Comparison of ENCODE assay signal across 1 cellular context in genomic region chr9:128947423-128948310, GRCh38.
TF ChIP-seq lines count a peak whose summit lies in the region.

DOLK (minus strand) TSS chr9:128947603; CDS start chr9:128947303, 300 bp downstream.
A gene with protein sequence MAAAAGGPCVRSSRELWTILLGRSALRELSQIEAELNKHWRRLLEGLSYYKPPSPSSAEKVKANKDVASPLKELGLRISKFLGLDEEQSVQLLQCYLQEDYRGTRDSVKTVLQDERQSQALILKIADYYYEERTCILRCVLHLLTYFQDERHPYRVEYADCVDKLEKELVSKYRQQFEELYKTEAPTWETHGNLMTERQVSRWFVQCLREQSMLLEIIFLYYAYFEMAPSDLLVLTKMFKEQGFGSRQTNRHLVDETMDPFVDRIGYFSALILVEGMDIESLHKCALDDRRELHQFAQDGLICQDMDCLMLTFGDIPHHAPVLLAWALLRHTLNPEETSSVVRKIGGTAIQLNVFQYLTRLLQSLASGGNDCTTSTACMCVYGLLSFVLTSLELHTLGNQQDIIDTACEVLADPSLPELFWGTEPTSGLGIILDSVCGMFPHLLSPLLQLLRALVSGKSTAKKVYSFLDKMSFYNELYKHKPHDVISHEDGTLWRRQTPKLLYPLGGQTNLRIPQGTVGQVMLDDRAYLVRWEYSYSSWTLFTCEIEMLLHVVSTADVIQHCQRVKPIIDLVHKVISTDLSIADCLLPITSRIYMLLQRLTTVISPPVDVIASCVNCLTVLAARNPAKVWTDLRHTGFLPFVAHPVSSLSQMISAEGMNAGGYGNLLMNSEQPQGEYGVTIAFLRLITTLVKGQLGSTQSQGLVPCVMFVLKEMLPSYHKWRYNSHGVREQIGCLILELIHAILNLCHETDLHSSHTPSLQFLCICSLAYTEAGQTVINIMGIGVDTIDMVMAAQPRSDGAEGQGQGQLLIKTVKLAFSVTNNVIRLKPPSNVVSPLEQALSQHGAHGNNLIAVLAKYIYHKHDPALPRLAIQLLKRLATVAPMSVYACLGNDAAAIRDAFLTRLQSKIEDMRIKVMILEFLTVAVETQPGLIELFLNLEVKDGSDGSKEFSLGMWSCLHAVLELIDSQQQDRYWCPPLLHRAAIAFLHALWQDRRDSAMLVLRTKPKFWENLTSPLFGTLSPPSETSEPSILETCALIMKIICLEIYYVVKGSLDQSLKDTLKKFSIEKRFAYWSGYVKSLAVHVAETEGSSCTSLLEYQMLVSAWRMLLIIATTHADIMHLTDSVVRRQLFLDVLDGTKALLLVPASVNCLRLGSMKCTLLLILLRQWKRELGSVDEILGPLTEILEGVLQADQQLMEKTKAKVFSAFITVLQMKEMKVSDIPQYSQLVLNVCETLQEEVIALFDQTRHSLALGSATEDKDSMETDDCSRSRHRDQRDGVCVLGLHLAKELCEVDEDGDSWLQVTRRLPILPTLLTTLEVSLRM (N-terminal part only) (plus strand): TSS chr9:128947699. CDS start chr9:128947720, 21 bp downstream.

TF ChIP-seq in K562, 482 proteins besides CTCF, POLR2A, EP300 and RAD21 (continued from another document and continues in another):
- TF ChIP-seq, protein P1, sequence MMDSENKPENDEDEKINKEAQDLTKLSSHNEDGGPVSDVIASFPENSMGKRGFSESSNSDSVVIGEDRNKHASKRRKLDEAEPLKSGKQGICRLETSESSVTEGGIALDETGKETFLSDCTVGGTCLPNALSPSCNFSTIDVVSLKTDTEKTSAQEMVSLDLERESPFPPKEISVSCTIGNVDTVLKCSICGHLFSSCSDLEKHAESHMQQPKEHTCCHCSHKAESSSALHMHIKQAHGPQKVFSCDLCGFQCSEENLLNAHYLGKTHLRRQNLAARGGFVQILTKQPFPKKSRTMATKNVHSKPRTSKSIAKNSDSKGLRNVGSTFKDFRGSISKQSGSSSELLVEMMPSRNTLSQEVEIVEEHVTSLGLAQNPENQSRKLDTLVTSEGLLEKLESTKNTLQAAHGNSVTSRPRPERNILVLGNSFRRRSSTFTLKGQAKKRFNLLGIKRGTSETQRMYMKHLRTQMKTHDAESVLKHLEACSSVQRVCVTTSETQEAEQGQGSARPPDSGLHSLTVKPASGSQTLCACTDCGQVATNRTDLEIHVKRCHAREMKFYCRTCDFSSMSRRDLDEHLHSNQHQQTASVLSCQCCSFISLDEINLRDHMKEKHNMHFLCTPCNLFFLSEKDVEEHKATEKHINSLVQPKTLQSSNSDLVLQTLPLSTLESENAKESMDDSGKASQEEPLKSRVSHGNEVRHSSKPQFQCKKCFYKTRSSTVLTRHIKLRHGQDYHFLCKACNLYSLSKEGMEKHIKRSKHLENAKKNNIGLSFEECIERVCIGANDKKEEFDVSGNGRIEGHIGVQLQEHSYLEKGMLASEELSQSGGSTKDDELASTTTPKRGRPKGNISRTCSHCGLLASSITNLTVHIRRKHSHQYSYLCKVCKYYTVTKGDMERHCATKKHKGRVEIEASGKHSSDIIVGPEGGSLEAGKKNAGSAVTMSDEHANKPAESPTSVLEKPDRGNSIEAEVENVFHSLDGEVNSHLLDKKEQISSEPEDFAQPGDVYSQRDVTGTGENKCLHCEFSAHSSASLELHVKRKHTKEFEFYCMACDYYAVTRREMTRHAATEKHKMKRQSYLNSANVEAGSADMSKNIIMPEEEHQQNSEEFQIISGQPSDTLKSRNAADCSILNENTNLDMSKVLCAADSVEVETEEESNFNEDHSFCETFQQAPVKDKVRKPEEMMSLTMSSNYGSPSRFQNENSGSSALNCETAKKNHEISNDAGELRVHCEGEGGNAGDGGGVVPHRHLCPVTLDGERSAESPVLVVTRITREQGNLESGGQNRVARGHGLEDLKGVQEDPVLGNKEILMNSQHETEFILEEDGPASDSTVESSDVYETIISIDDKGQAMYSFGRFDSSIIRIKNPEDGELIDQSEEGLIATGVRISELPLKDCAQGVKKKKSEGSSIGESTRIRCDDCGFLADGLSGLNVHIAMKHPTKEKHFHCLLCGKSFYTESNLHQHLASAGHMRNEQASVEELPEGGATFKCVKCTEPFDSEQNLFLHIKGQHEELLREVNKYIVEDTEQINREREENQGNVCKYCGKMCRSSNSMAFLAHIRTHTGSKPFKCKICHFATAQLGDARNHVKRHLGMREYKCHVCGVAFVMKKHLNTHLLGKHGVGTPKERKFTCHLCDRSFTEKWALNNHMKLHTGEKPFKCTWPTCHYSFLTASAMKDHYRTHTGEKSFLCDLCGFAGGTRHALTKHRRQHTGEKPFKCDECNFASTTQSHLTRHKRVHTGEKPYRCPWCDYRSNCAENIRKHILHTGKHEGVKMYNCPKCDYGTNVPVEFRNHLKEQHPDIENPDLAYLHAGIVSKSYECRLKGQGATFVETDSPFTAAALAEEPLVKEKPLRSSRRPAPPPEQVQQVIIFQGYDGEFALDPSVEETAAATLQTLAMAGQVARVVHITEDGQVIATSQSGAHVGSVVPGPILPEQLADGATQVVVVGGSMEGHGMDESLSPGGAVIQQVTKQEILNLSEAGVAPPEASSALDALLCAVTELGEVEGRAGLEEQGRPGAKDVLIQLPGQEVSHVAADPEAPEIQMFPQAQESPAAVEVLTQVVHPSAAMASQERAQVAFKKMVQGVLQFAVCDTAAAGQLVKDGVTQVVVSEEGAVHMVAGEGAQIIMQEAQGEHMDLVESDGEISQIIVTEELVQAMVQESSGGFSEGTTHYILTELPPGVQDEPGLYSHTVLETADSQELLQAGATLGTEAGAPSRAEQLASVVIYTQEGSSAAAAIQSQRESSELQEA (IDR thresholded peaks at IDR 0.05; ENCODE audit: low read depth), result no peak
- TF ChIP-seq ZNF408 (CRISPR knock-in tag; IDR thresholded peaks at IDR 0.05; ENCODE audit: low read depth), result no peak
- no peak for TF ChIP-seq PCBP2 (IDR thresholded peaks at IDR 0.05; ENCODE audit: low read depth, low read length, poor library complexity, severe bottlenecking)
- no peak for TF ChIP-seq PYGO2 (tag; IDR thresholded peaks at IDR 0.05)
- TF ChIP-seq XRCC4 (IDR thresholded peaks at IDR 0.05; ENCODE audit: extremely low read depth, insufficient read depth, insufficient read length), result no peak
- no peak for TF ChIP-seq SNIP1 (IDR thresholded peaks at IDR 0.05; ENCODE audit: low read depth)
- 0 out of 2 replicates have a peak, but pooled peaks have one; percentile 16 for TF ChIP-seq ZNF583 (CRISPR knock-in tag; IDR thresholded peaks at IDR 0.05)
- TF ChIP-seq PML (IDR thresholded peaks at IDR 0.05; ENCODE audit: low read length), result peak; percentile 85; the same call in 1 of the 2 replicates
- no peak for TF ChIP-seq PATZ1 (CRISPR knock-in tag; IDR thresholded peaks at IDR 0.05; ENCODE audit: borderline replicate concordance)
- no peak for TF ChIP-seq SMARCE1 (IDR thresholded peaks at IDR 0.05)
- TF ChIP-seq HNRNPL (IDR thresholded peaks at IDR 0.05; ENCODE audit: low read depth, low read length), result peak; percentile 62; the same call in 1 of the 2 replicates
- TF ChIP-seq NKRF (IDR thresholded peaks at IDR 0.05; ENCODE audit: borderline replicate concordance), result 0 out of 2 replicates have a peak, but pooled peaks have one; percentile 79
- 0 out of 2 replicates have a peak, but pooled peaks have one; percentile 55 for TF ChIP-seq CHCHD3 (CRISPR knock-in tag; IDR thresholded peaks at IDR 0.05)
- TF ChIP-seq, protein P2, sequence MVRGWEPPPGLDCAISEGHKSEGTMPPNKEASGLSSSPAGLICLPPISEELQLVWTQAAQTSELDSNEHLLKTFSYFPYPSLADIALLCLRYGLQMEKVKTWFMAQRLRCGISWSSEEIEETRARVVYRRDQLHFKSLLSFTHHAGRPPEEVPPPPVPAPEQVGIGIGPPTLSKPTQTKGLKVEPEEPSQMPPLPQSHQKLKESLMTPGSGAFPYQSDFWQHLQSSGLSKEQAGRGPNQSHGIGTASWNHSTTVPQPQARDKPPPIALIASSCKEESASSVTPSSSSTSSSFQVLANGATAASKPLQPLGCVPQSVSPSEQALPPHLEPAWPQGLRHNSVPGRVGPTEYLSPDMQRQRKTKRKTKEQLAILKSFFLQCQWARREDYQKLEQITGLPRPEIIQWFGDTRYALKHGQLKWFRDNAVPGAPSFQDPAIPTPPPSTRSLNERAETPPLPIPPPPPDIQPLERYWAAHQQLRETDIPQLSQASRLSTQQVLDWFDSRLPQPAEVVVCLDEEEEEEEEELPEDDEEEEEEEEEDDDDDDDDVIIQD (CRISPR knock-in tag; IDR thresholded peaks at IDR 0.05), result no peak
- peak; percentile 93 for TF ChIP-seq TBP (optimal IDR thresholded peaks at IDR 0.05; ENCODE audit: low read depth, low read length)
- TF ChIP-seq, protein P3, sequence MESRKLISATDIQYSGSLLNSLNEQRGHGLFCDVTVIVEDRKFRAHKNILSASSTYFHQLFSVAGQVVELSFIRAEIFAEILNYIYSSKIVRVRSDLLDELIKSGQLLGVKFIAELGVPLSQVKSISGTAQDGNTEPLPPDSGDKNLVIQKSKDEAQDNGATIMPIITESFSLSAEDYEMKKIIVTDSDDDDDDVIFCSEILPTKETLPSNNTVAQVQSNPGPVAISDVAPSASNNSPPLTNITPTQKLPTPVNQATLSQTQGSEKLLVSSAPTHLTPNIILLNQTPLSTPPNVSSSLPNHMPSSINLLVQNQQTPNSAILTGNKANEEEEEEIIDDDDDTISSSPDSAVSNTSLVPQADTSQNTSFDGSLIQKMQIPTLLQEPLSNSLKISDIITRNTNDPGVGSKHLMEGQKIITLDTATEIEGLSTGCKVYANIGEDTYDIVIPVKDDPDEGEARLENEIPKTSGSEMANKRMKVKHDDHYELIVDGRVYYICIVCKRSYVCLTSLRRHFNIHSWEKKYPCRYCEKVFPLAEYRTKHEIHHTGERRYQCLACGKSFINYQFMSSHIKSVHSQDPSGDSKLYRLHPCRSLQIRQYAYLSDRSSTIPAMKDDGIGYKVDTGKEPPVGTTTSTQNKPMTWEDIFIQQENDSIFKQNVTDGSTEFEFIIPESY (CRISPR knock-in tag; IDR thresholded peaks at IDR 0.05), result no peak; the same call in 1 of the 2 replicates
- peak; percentile 100 for TF ChIP-seq TOE1 (IDR thresholded peaks at IDR 0.05; ENCODE audit: borderline replicate concordance)
- no peak for TF ChIP-seq TOE1 (CRISPR knock-in tag; IDR thresholded peaks at IDR 0.05; ENCODE audit: borderline replicate concordance, low read depth)
- TF ChIP-seq SOX6 (IDR thresholded peaks at IDR 0.05), result no peak
- no peak for TF ChIP-seq ZNF79 (CRISPR knock-in tag; IDR thresholded peaks at IDR 0.05; ENCODE audit: low read depth)
- TF ChIP-seq SMAD3 (CRISPR knock-in tag; conservative IDR thresholded peaks at IDR 0.05), result 0 out of 2 replicates have a peak, but pooled peaks have one; percentile 9
- TF ChIP-seq FIP1L1 (IDR thresholded peaks at IDR 0.05; ENCODE audit: low read depth, low read length, poor library complexity, severe bottlenecking), result peak; percentile 79
- TF ChIP-seq BCLAF1 (IDR thresholded peaks at IDR 0.05; ENCODE audit: borderline replicate concordance in 1 of 2, control insufficient read depth in 1 of 2, low read depth in 2 of 2, low read length in 1 of 2), result no peak
- no peak for TF ChIP-seq ARHGAP35 (IDR thresholded peaks at IDR 0.05; ENCODE audit: partially characterized antibody)
- no peak for TF ChIP-seq GATAD2B (IDR thresholded peaks at IDR 0.05; ENCODE audit: borderline replicate concordance)
- no peak for TF ChIP-seq TRIM28 (IDR thresholded peaks at IDR 0.05)
